In genomic region chr19:13039211-13039789, GRCh38 we compare ENCODE assay signal across 15 cellular contexts. TPM values are rescaled to one million over a fixed set of nuclear protein-coding genes. Genes with fewer than 3 reads are reported as not detected.
DNase-seq lines count a peak whose midpoint lies in the region; ATAC-seq and TF ChIP-seq lines count a peak whose summit lies in the region.
"Had no signal": no experiment of that assay in that cellular context is flagged by ENCODE, and none has a peak within 500 bp of the region (broad histone marks: within the 10 kb centered on the region; RNA-seq: fewer than 3 reads in every experiment).

No MANE protein-coding gene starts in this region.

- CTCF ChIA-PET in naive thymus-derived CD4-positive, alpha-beta T cell (lab: Charles Lee), result no interaction called here

- H3K4me3 Mint-ChIP-seq in naive thymus-derived CD4-positive, alpha-beta T cell, result no peak overlapping the region
- H3K4me3 Mint-ChIP-seq: activated B cell treated with CpG ODN at 0.5 μM for 24 hours; stimulated activated naive CD8-positive, alpha-beta T cell treated with anti-CD3 and anti-CD28 coated beads, Interleukin-15, Interleukin-2, amounts not matched to agents 100 ng/mL and 50 ng/mL, for 24 hours had no signal

- DNase-seq in NCI-H2171 treated with DMSO at 0.1 percent for 48 hours (lab: John Stamatoyannopoulos, UW), result peak; percentile 69
- DNase-seq in dorsolateral prefrontal cortex, result no peak
- DNase-seq in lower lobe of right lung, result no peak
- DNase-seq in naive thymus-derived CD4-positive, alpha-beta T cell, result no peak
- DNase-seq in NCI-H510A (lab: John Stamatoyannopoulos, UW), result no peak
- no peak for DNase-seq in mucosa of gallbladder (ENCODE audit: low spot score)
- DNase-seq: activated B cell treated with CpG ODN at 0.5 μM for 24 hours, foreskin fibroblast, H7, KBM-7, NCI-H1092 treated with DMSO at 0.1 percent for 48 hours, T-helper 1 cell had no signal

- intact Hi-C loops in dorsolateral prefrontal cortex (cut with DNase I) (loop anchor here in 1 of 2 donors (10.0 kb wide), 1 partner anchor 56 kb away; no protein-coding TSS in a partner anchor), lower lobe of right lung (cut with DNase I) (no loop called here)
- intact Hi-C loops in naive thymus-derived CD4-positive, alpha-beta T cell (cut with micrococcal nuclease), result no loop called here

- H3K4me1 ChIP-seq in lower lobe of right lung, result peaks cover 97% of the 10 kb centered on the region
- H3K4me1 ChIP-seq in naive thymus-derived CD4-positive, alpha-beta T cell (ENCODE audit: control insufficient read depth in 2 of 2, insufficient read depth in 2 of 2, low read length in 2 of 2), result peaks cover 0 to 18% of the 10 kb centered on the region in 2 donors

- H3K9me3 Mint-ChIP-seq in naive thymus-derived CD4-positive, alpha-beta T cell, result no peaks in the 10 kb centered on the region
- H3K9me3 Mint-ChIP-seq: activated B cell treated with CpG ODN at 0.5 μM for 24 hours; stimulated activated naive CD8-positive, alpha-beta T cell treated with anti-CD3 and anti-CD28 coated beads, Interleukin-15, Interleukin-2, amounts not matched to agents 100 ng/mL and 50 ng/mL, for 24 hours had no signal

- H3K27me3 ChIP-seq in dorsolateral prefrontal cortex, result no peaks in the 10 kb centered on the region
- H3K27me3 ChIP-seq in lower lobe of right lung (ENCODE audit: low read depth), result no peaks in the 10 kb centered on the region
- no peaks in the 10 kb centered on the region for H3K27me3 ChIP-seq in naive thymus-derived CD4-positive, alpha-beta T cell (ENCODE audit: control insufficient read depth in 2 of 2, insufficient read depth in 2 of 2, low read length in 2 of 2)

- TF ChIP-seq CTCF in dorsolateral prefrontal cortex (IDR thresholded peaks at IDR 0.05 in 54 of 56, conservative IDR thresholded peaks at IDR 0.05 in 2 of 56; ENCODE audit: low read depth in 1 of 56, partially characterized antibody in 56 of 56), result no peak
- no peak for TF ChIP-seq CTCF in lower lobe of right lung (IDR thresholded peaks at IDR 0.05)

- peaks cover 0 to 13% (median 8%) of the 10 kb centered on the region in 7 donors for H3K4me1 Mint-ChIP-seq in naive thymus-derived CD4-positive, alpha-beta T cell
- H3K4me1 Mint-ChIP-seq: activated B cell treated with CpG ODN at 0.5 μM for 24 hours had no signal

- H3K9me3 ChIP-seq in lower lobe of right lung, result no peaks in the 10 kb centered on the region
- H3K9me3 ChIP-seq in naive thymus-derived CD4-positive, alpha-beta T cell (ENCODE audit: control insufficient read depth in 2 of 3, low read length in 3 of 3), result no peaks in the 10 kb centered on the region

- peaks cover 0 to 3% (median 0%) of the 10 kb centered on the region in 5 donors for H3K27me3 Mint-ChIP-seq in naive thymus-derived CD4-positive, alpha-beta T cell
- H3K27me3 Mint-ChIP-seq: stimulated activated naive CD8-positive, alpha-beta T cell treated with anti-CD3 and anti-CD28 coated beads, Interleukin-15, Interleukin-2, amounts not matched to agents 100 ng/mL and 50 ng/mL, for 24 hours had no signal

- peak overlapping the region in 16 of 59 donors; percentile 1 to 47 (median 19) for H3K4me3 ChIP-seq in dorsolateral prefrontal cortex
- H3K4me3 ChIP-seq in lower lobe of right lung, result no peak overlapping the region
- no peak overlapping the region for H3K4me3 ChIP-seq in naive thymus-derived CD4-positive, alpha-beta T cell (ENCODE audit: low read length)

- H3K27ac ChIP-seq in dorsolateral prefrontal cortex (peak overlapping the region; percentile 17 to 100 (median 99)), lower lobe of right lung (peak overlapping the region; percentile 78), temporal lobe (ENCODE audit: low read depth, low read length) (peak overlapping the region; percentile 83)
- H3K27ac ChIP-seq in naive thymus-derived CD4-positive, alpha-beta T cell (ENCODE audit: low read depth, low read length), result no peak overlapping the region

- no peak for ATAC-seq in lower lobe of right lung
- no peak for ATAC-seq in naive thymus-derived CD4-positive, alpha-beta T cell
- ATAC-seq in HG03045 (IDR thresholded peaks at IDR 0.05; ENCODE audit: unreplicated experiment), result no peak

- no peaks in the 10 kb centered on the region for H3K36me3 ChIP-seq in lower lobe of right lung
- no peaks in the 10 kb centered on the region for H3K36me3 ChIP-seq in naive thymus-derived CD4-positive, alpha-beta T cell (ENCODE audit: control insufficient read depth in 2 of 3, insufficient read depth in 3 of 3, low read length in 3 of 3)

- POLR2A ChIA-PET in naive thymus-derived CD4-positive, alpha-beta T cell (lab: Charles Lee), result no interaction called here

- no peak overlapping the region for H3K27ac Mint-ChIP-seq in naive thymus-derived CD4-positive, alpha-beta T cell
- H3K27ac Mint-ChIP-seq: activated B cell treated with CpG ODN at 0.5 μM for 24 hours; stimulated activated naive CD8-positive, alpha-beta T cell treated with anti-CD3 and anti-CD28 coated beads, Interleukin-15, Interleukin-2, amounts not matched to agents 100 ng/mL and 50 ng/mL, for 24 hours had no signal

- H3K36me3 Mint-ChIP-seq in naive thymus-derived CD4-positive, alpha-beta T cell, result peaks cover 0 to 8% (median 0%) of the 10 kb centered on the region in 5 donors

RNA-seq across cellular contexts. Expression of gene NFIX, which starts 44.0 kb away (rescaled TPM):
- total RNA-seq in dorsolateral prefrontal cortex, result 100 to 1,000 TPM; 219 to 402 (median 309) TPM
- 146 TPM for total RNA-seq in lower lobe of right lung
- total RNA-seq in temporal lobe, result 185 TPM
- 1 to 10 TPM; 2.4 to 7.7 (median 6.3) TPM for total RNA-seq in naive thymus-derived CD4-positive, alpha-beta T cell
- under 1 TPM; 0.41 to 0.77 TPM for polyA plus RNA-seq in naive thymus-derived CD4-positive, alpha-beta T cell
- total RNA-seq in mucosa of gallbladder, result 135 TPM

Comparison
In these comparisons a context has a peak if more than half of its experiments do, and no peak if none do; other contexts are left out.
1. RNA of gene NFIX, which starts 44.0 kb away (total RNA-seq): 219 to 402 TPM in dorsolateral prefrontal cortex, 185 TPM in temporal lobe (single experiment), 146 TPM in lower lobe of right lung (single experiment) and 135 TPM in mucosa of gallbladder (single experiment); 2.4 to 7.7 TPM in naive thymus-derived CD4-positive, alpha-beta T cell; every median in the first group is over 10 times any median in the second.